In genomic region chr1:179742717-179743678, GRCh38 we compare ENCODE assay signal across 8 cellular contexts. TPM values are rescaled to one million over a fixed set of nuclear protein-coding genes. Genes with fewer than 3 reads are reported as not detected.
DNase-seq lines count a peak whose midpoint lies in the region; ATAC-seq, FAIRE-seq and TF ChIP-seq lines count a peak whose summit lies in the region.

Gene FAM163A, plus strand, starts transcription at chr1:179743291. Its CDS starts 69,807 bp downstream, at chr1:179813098.

- TF ChIP-seq CTCF in GM20000 (IDR thresholded peaks at IDR 0.05; ENCODE audit: extremely low read depth, missing control alignments) (no peak), retinal pigment epithelial cell (conservative IDR thresholded peaks at IDR 0.05; ENCODE audit: low read depth, low read length) (no peak)

- ATAC-seq in HG02973 (IDR thresholded peaks at IDR 0.05; ENCODE audit: unreplicated experiment): no peak
- ATAC-seq in GM19455 (IDR thresholded peaks at IDR 0.05; ENCODE audit: unreplicated experiment): no peak
- ATAC-seq in GM19324 (IDR thresholded peaks at IDR 0.05; ENCODE audit: low FRiP score, unreplicated experiment): no peak

- FAIRE-seq in frontal cortex (lab: Jason Lieb, UNC): no peak

- peak within 1 kb of the TSS; percentile 4 for H3K4me3 ChIP-seq in retinal pigment epithelial cell (ENCODE audit: low read length)

- DNase-seq in GM20000 (ENCODE audit: low spot score) (peak; percentile 35), NOMO-1 treated with DMSO at 0.1 percent for 48 hours (lab: John Stamatoyannopoulos, UW; ENCODE audit: unreplicated experiment) (peak; percentile 9), frontal cortex (ENCODE audit: low spot score in 2 of 2) (peak; percentile 22 to 26), retinal pigment epithelial cell (ENCODE audit: low read depth) (no peak), OCI-M1 (lab: John Stamatoyannopoulos, UW) (no peak)

RNA-seq across cellular contexts. Expression of gene FAM163A, which starts in this region (rescaled TPM):
- total RNA-seq in frontal cortex: 0.41 TPM

Comparison
In these comparisons a context has a peak if more than half of its experiments do, and no peak if none do; other contexts are left out.
1. Peak in DNase-seq in frontal cortex; RNA of the gene not detected or under 1 TPM.
2. DNase-seq: peak in GM20000 (single experiment) and NOMO-1 treated with DMSO at 0.1 percent for 48 hours (single experiment); none in retinal pigment epithelial cell (single experiment) and OCI-M1 (single experiment).